In genomic region chr22:34113381-34113780, GRCh38 we compare ENCODE assay signal across 12 cellular contexts.
DNase-seq lines count a peak whose midpoint lies in the region.
"Had no signal": no experiment of that assay in that cellular context is flagged by ENCODE, and none has a peak within 500 bp of the region (broad histone marks: within the 10 kb centered on the region; RNA-seq: fewer than 3 reads in every experiment).

No MANE protein-coding gene starts in this region.

- H3K27ac Mint-ChIP-seq in activated CD4-positive, alpha-beta memory T cell treated with anti-CD3 and anti-CD28 coated beads for 36 hours: no peak overlapping the region
- H3K27ac Mint-ChIP-seq: CD4-positive, CD25-positive, alpha-beta regulatory T cell had no signal

- peaks cover 0 to 15% (median 10%) of the 10 kb centered on the region in 10 experiments; a peak in 14 of 20 replicates for H3K4me1 ChIP-seq in BLaER1 treated with 17β-estradiol and CSF1 and Interleukin-3, amounts not matched to agents 10 nM and 100 nM
- no peaks in the 10 kb centered on the region for H3K4me1 ChIP-seq in SJCRH30
- H3K4me1 ChIP-seq: A549 had no signal

- no peak overlapping the region for H3K9ac ChIP-seq in BLaER1 treated with 17β-estradiol and CSF1 and Interleukin-3, amounts not matched to agents 10 nM and 100 nM

- H4K20me1 ChIP-seq in BLaER1 treated with 17β-estradiol and CSF1 and Interleukin-3, amounts not matched to agents 10 nM and 100 nM: no peaks in the 10 kb centered on the region

- peak overlapping the region in 8 of 11 experiments; percentile 10 to 51 (median 36); a peak in 12 of 22 replicates for H3K4me2 ChIP-seq in BLaER1 treated with 17β-estradiol and CSF1 and Interleukin-3, amounts not matched to agents 10 nM and 100 nM
- H3K4me2 ChIP-seq: A549 had no signal

- H3K27me3 ChIP-seq in BLaER1 treated with 17β-estradiol and CSF1 and Interleukin-3, amounts not matched to agents 10 nM and 100 nM: no peaks in the 10 kb centered on the region
- no peaks in the 10 kb centered on the region for H3K27me3 ChIP-seq in SJCRH30

- POLR2A ChIA-PET in activated CD4-positive, alpha-beta memory T cell treated with anti-CD3 and anti-CD28 coated beads for 36 hours (lab: Charles Lee): no interaction called here

- intact Hi-C loops in activated CD4-positive, alpha-beta memory T cell treated with anti-CD3 and anti-CD28 coated beads for 36 hours (cut with micrococcal nuclease): no loop called here

- H3K4me1 Mint-ChIP-seq in activated CD4-positive, alpha-beta memory T cell treated with anti-CD3 and anti-CD28 coated beads for 36 hours (ENCODE audit: low read depth): no peaks in the 10 kb centered on the region
- H3K4me1 Mint-ChIP-seq: CD4-positive, CD25-positive, alpha-beta regulatory T cell had no signal

- H3K27me3 Mint-ChIP-seq in activated CD4-positive, alpha-beta memory T cell treated with anti-CD3 and anti-CD28 coated beads for 36 hours: no peaks in the 10 kb centered on the region
- H3K27me3 Mint-ChIP-seq: CD4-positive, CD25-positive, alpha-beta regulatory T cell had no signal

- peaks cover 0 to 11% (median 5%) of the 10 kb centered on the region in 11 experiments; a peak in 8 of 22 replicates for H3K9me3 ChIP-seq in BLaER1 treated with 17β-estradiol and CSF1 and Interleukin-3, amounts not matched to agents 10 nM and 100 nM (replicated peaks in 1 of 11)
- H3K9me3 ChIP-seq in SJCRH30 (replicated peaks): no peaks in the 10 kb centered on the region
- H3K9me3 ChIP-seq: A549 had no signal

- peak; percentile 28 for DNase-seq in H4 (ENCODE audit: low spot score)
- peak; percentile 39 to 69 for DNase-seq in SJCRH30
- peak; percentile 6 for DNase-seq in retina
- no peak for DNase-seq in activated CD8-positive, alpha-beta memory T cell treated with anti-CD3 and anti-CD28 coated beads, Interleukin-2, amount 50 U/mL, for 4 hours
- DNase-seq in activated CD4-positive, alpha-beta memory T cell treated with anti-CD3 and anti-CD28 coated beads for 36 hours: no peak
- DNase-seq in NCI-H446 treated with DMSO at 0.1 percent for 48 hours (lab: John Stamatoyannopoulos, UW): no peak
- DNase-seq: Calu3; CD4-positive, CD25-positive, alpha-beta regulatory T cell; DMS 273 treated with DMSO at 0.1 percent for 48 hours; IMR-90 had no signal

- H3K36me3 ChIP-seq in BLaER1 treated with 17β-estradiol and CSF1 and Interleukin-3, amounts not matched to agents 10 nM and 100 nM: no peaks in the 10 kb centered on the region
- no peaks in the 10 kb centered on the region for H3K36me3 ChIP-seq in SJCRH30

- no peaks in the 10 kb centered on the region for H3K36me3 Mint-ChIP-seq in activated CD4-positive, alpha-beta memory T cell treated with anti-CD3 and anti-CD28 coated beads for 36 hours
- H3K36me3 Mint-ChIP-seq: CD4-positive, CD25-positive, alpha-beta regulatory T cell had no signal

- no peak overlapping the region for H3K4me3 Mint-ChIP-seq in activated CD4-positive, alpha-beta memory T cell treated with anti-CD3 and anti-CD28 coated beads for 36 hours
- H3K4me3 Mint-ChIP-seq: CD4-positive, CD25-positive, alpha-beta regulatory T cell had no signal

- H3K27ac ChIP-seq in BLaER1 treated with 17β-estradiol and CSF1 and Interleukin-3, amounts not matched to agents 10 nM and 100 nM: no peak overlapping the region
- H3K27ac ChIP-seq in SJCRH30: no peak overlapping the region
- H3K27ac ChIP-seq: A549 had no signal

- H3K4me3 ChIP-seq in BLaER1 treated with 17β-estradiol and CSF1 and Interleukin-3, amounts not matched to agents 10 nM and 100 nM: no peak overlapping the region
- H3K4me3 ChIP-seq in SJCRH30: no peak overlapping the region
- H3K4me3 ChIP-seq: A549 had no signal

- peaks cover 2% of the 10 kb centered on the region for H3K9me3 Mint-ChIP-seq in activated CD4-positive, alpha-beta memory T cell treated with anti-CD3 and anti-CD28 coated beads for 36 hours

- CTCF ChIA-PET in activated CD4-positive, alpha-beta memory T cell treated with anti-CD3 and anti-CD28 coated beads for 36 hours (lab: Charles Lee): no interaction called here

Comparison
In these comparisons a context has a peak if more than half of its experiments do, and no peak if none do; other contexts are left out.
1. DNase-seq: peak in H4 (single experiment), SJCRH30 (2 of 2) and retina (single experiment); none in activated CD8-positive, alpha-beta memory T cell treated with anti-CD3 and anti-CD28 coated beads, Interleukin-2, amount 50 U/mL, for 4 hours (single experiment), activated CD4-positive, alpha-beta memory T cell treated with anti-CD3 and anti-CD28 coated beads for 36 hours (single experiment) and NCI-H446 treated with DMSO at 0.1 percent for 48 hours (single experiment).